8 cellular contexts compared by ENCODE assay signal in genomic region chr12:8390001-8390797, GRCh38.
DNase-seq lines count a peak whose midpoint lies in the region; ATAC-seq and TF ChIP-seq lines count a peak whose summit lies in the region.
"Not testable (repeated sequence)": the region's sequence is repeated elsewhere in the genome, so short reads cannot be mapped to it uniquely, and the experiment has no call there.

No MANE protein-coding gene starts in this region.

- H3K9me3 Mint-ChIP-seq in IgD-negative memory B cell; activated T-cell treated with anti-CD3 and anti-CD28 coated beads, Interleukin-2, amount 50 U/mL, for 4 hours; effector memory CD8-positive, alpha-beta T cell: not testable (repeated sequence)

- H3K4me3 Mint-ChIP-seq in IgD-negative memory B cell = peak overlapping the region in 3 of 4 donors; percentile 59 to 73 (median 65)
- peak overlapping the region; percentile 55 for H3K4me3 Mint-ChIP-seq in activated T-cell treated with anti-CD3 and anti-CD28 coated beads, Interleukin-2, amount 50 U/mL, for 4 hours
- peak overlapping the region; percentile 69 to 71 for H3K4me3 Mint-ChIP-seq in effector memory CD8-positive, alpha-beta T cell

- not testable (repeated sequence) for H3K27me3 Mint-ChIP-seq in IgD-negative memory B cell
- H3K27me3 Mint-ChIP-seq in activated T-cell treated with anti-CD3 and anti-CD28 coated beads, Interleukin-2, amount 50 U/mL, for 4 hours (ENCODE audit: low read depth) = peaks cover 23% of the 10 kb centered on the region
- H3K27me3 Mint-ChIP-seq in effector memory CD8-positive, alpha-beta T cell = peaks cover 12 to 34% of the 10 kb centered on the region in 2 donors

- H3K4me3 ChIP-seq in DOHH2 (ENCODE audit: low read length) (peak overlapping the region; percentile 54), upper lobe of left lung (peak overlapping the region; percentile 16 to 69 (median 46))

- not testable (repeated sequence) for H3K27ac ChIP-seq in DOHH2 (ENCODE audit: low read depth, low read length)
- peak overlapping the region in 1 of 4 donors; percentile 24 for H3K27ac ChIP-seq in upper lobe of left lung

- not testable (repeated sequence) for H3K4me1 ChIP-seq in DOHH2 (ENCODE audit: control insufficient read depth, low read length); upper lobe of left lung

- H3K36me3 ChIP-seq in DOHH2 (ENCODE audit: control insufficient read depth, low read length); upper lobe of left lung: not testable (repeated sequence)

- not testable (repeated sequence) for H3F3A ChIP-seq in DOHH2 (ENCODE audit: control insufficient read depth, insufficient read depth)

- H3K4me2 ChIP-seq in DOHH2 (ENCODE audit: low read length) = peak overlapping the region; percentile 52

- intact Hi-C loops in sciatic nerve (cut with DNase I) = not testable (repeated sequence)

- not testable (repeated sequence) for H3K79me2 ChIP-seq in DOHH2 (ENCODE audit: control insufficient read depth, low read length)

- in situ Hi-C loops in SK-MEL-5 (cut with HindIII; ENCODE audit: low pct_unique_long_range_greater_than_20kb, low sequenced_read_pairs) = not testable (repeated sequence)

- 0% methylated on average over 2 to 21 of the region's 81 CpGs for WGBS in upper lobe of left lung, 2 donors

- TF ChIP-seq EP300 in upper lobe of left lung (IDR thresholded peaks at IDR 0.05) = not testable (repeated sequence)

- H3K27me3 ChIP-seq in DOHH2 (ENCODE audit: control insufficient read depth, low read length); upper lobe of left lung: not testable (repeated sequence)

- H4K20me1 ChIP-seq in DOHH2 (ENCODE audit: control insufficient read depth, insufficient read depth, low read depth, low read length) = not testable (repeated sequence)

- TF ChIP-seq CTCF in DOHH2 (IDR thresholded peaks at IDR 0.05; ENCODE audit: low read depth, low read length, poor library complexity, severe bottlenecking) (peak; percentile 59), upper lobe of left lung (IDR thresholded peaks at IDR 0.05) (peak; percentile 64 to 93 (median 82))

- H3K4me1 Mint-ChIP-seq in IgD-negative memory B cell; activated T-cell treated with anti-CD3 and anti-CD28 coated beads, Interleukin-2, amount 50 U/mL, for 4 hours (ENCODE audit: low read depth); effector memory CD8-positive, alpha-beta T cell (ENCODE audit: low read depth in 2 of 2): not testable (repeated sequence)

- not testable (repeated sequence) for H3K9me2 ChIP-seq in DOHH2 (replicated peaks; ENCODE audit: control insufficient read depth, low read length)

- peak; percentile 78 to 96 for ATAC-seq in activated T-cell treated with anti-CD3 and anti-CD28 coated beads, Interleukin-2, amount 50 U/mL, for 4 hours
- peak; percentile 67 for ATAC-seq in effector memory CD8-positive, alpha-beta T cell (replicated peaks)
- ATAC-seq in sciatic nerve; upper lobe of left lung (ENCODE audit: low FRiP score in 2 of 2): not testable (repeated sequence)

- H3K9me3 ChIP-seq in DOHH2 (ENCODE audit: control insufficient read depth, insufficient read depth, low read length); upper lobe of left lung: not testable (repeated sequence)

- TF ChIP-seq POLR2A in upper lobe of left lung (IDR thresholded peaks at IDR 0.05) = not testable (repeated sequence)

- not testable (repeated sequence) for H3K36me3 Mint-ChIP-seq in IgD-negative memory B cell; activated T-cell treated with anti-CD3 and anti-CD28 coated beads, Interleukin-2, amount 50 U/mL, for 4 hours (ENCODE audit: insufficient read depth); effector memory CD8-positive, alpha-beta T cell (ENCODE audit: insufficient read depth)

- H3K27ac Mint-ChIP-seq in IgD-negative memory B cell; effector memory CD8-positive, alpha-beta T cell: not testable (repeated sequence)

- DNase-seq in SK-MEL-5 (ENCODE audit: low read depth, low spot score) (peak; percentile 34), kidney tubule cell (ENCODE audit: low spot score) (peak; percentile 14), sciatic nerve (ENCODE audit: low spot score) (peak; percentile 78), upper lobe of left lung (peak; percentile 76 to 86)
- not testable (repeated sequence) for DNase-seq in activated T-cell treated with anti-CD3 and anti-CD28 coated beads, Interleukin-2, amount 50 U/mL, for 4 hours
- peak in 2 of 3 experiments; percentile 66 to 69 for DNase-seq in effector memory CD8-positive, alpha-beta T cell
